15 cellular contexts compared by ENCODE assay signal in genomic region chr15:96473556-96473955, GRCh38.
DNase-seq lines count a peak whose midpoint lies in the region; ATAC-seq and TF ChIP-seq lines count a peak whose summit lies in the region.
"Had no signal": no experiment of that assay in that cellular context is flagged by ENCODE, and none has a peak within 500 bp of the region (broad histone marks: within the 10 kb centered on the region; RNA-seq: fewer than 3 reads in every experiment).

No MANE protein-coding gene starts in this region.

- peaks cover 12% of the 10 kb centered on the region for H3K27me3 Mint-ChIP-seq in nephron progenitor cell (ENCODE audit: low read depth, poor library complexity)
- H3K27me3 Mint-ChIP-seq: B cell; CD4-positive, alpha-beta T cell had no signal

- H3K27ac Mint-ChIP-seq in nephron progenitor cell = peak overlapping the region; percentile 9
- H3K27ac Mint-ChIP-seq: B cell; CD4-positive, alpha-beta T cell; CD8-positive, alpha-beta T cell had no signal

- CTCF ChIA-PET in HEK293T (lab: Yijun Ruan, JAX) = no interaction called here

- no peak overlapping the region for H3K4me3 Mint-ChIP-seq in nephron progenitor cell
- H3K4me3 Mint-ChIP-seq: B cell; CD4-positive, alpha-beta T cell; CD8-positive, alpha-beta T cell had no signal

- peak; percentile 21 for DNase-seq in NCI-H82 (lab: John Stamatoyannopoulos, UW)
- DNase-seq in NCI-H82 treated with DMSO at 0.1 percent for 48 hours (lab: John Stamatoyannopoulos, UW; ENCODE audit: unreplicated experiment) = no peak
- DNase-seq in left ventricle myocardium superior = no peak
- DNase-seq in Right ventricle myocardium superior = no peak
- no peak for DNase-seq in HEK293T (ENCODE audit: extremely low spot score)
- DNase-seq in nephron progenitor cell = no peak
- no peak for DNase-seq in head of caudate nucleus
- DNase-seq: AML-193; Calu3; CD4-positive, alpha-beta T cell; CD8-positive, alpha-beta T cell; DMS79 treated with DMSO at 0.1 percent for 48 hours; GF-D8 had no signal

- intact Hi-C loops in left ventricle myocardium superior (cut with micrococcal nuclease) (no loop called here), Right ventricle myocardium superior (cut with DNase I) (no loop called here), head of caudate nucleus (cut with DNase I) (no loop called here)

- H3K36me3 Mint-ChIP-seq in nephron progenitor cell (ENCODE audit: low read depth) = no peaks in the 10 kb centered on the region
- H3K36me3 Mint-ChIP-seq: CD8-positive, alpha-beta T cell had no signal

- TF ChIP-seq CTCF in nephron progenitor cell (IDR thresholded peaks at IDR 0.05) = no peak

- POLR2A ChIA-PET in HEK293T (lab: Yijun Ruan, JAX) = interaction anchor here (1.0 kb wide), 1 partner anchor 133 kb away, joined by 3 read pairs; no protein-coding TSS in a partner anchor

- peak; percentile 44 for ATAC-seq in left ventricle myocardium superior
- ATAC-seq in Right ventricle myocardium superior (ENCODE audit: poor library complexity) = no peak
- ATAC-seq: A549; CD8-positive, alpha-beta T cell had no signal

- no peaks in the 10 kb centered on the region for H3K9me3 Mint-ChIP-seq in nephron progenitor cell
- H3K9me3 Mint-ChIP-seq: CD4-positive, alpha-beta T cell had no signal

- peaks cover 14% of the 10 kb centered on the region for H3K4me1 Mint-ChIP-seq in nephron progenitor cell
- H3K4me1 Mint-ChIP-seq: B cell had no signal

TF ChIP-seq in HEK293T, 16 proteins besides CTCF, POLR2A, EP300 and RAD21:
- TF ChIP-seq SUZ12 (IDR thresholded peaks at IDR 0.05) (no peak), BHLHE40 (IDR thresholded peaks at IDR 0.05; ENCODE audit: borderline replicate concordance) (no peak), PKNOX1 (IDR thresholded peaks at IDR 0.05) (0 out of 2 replicates have a peak, but pooled peaks have one; percentile 3), FOXM1 (IDR thresholded peaks at IDR 0.05; ENCODE audit: borderline replicate concordance) (no peak), FOXK2 (IDR thresholded peaks at IDR 0.05) (no peak), CTBP1 (IDR thresholded peaks at IDR 0.05; ENCODE audit: borderline replicate concordance) (no peak)
